19 cellular contexts compared by ENCODE assay signal in genomic region chr1:58119971-58120370, GRCh38.
"Had no signal": no experiment of that assay in that cellular context is flagged by ENCODE, and none has a peak within 500 bp of the region (broad histone marks: within the 10 kb centered on the region; RNA-seq: fewer than 3 reads in every experiment).

No MANE protein-coding gene starts in this region.

- H2AFZ ChIP-seq: hepatocyte had no signal

- H3K4me2 ChIP-seq: hepatocyte had no signal

- H3K9me3 ChIP-seq: esophagus squamous epithelium, mucosa of descending colon, neutrophil, psoas muscle, testis, transverse colon had no signal

- H3K27ac ChIP-seq: esophagus squamous epithelium, hepatocyte, neutrophil, psoas muscle, spleen, testis, transverse colon had no signal

- H3K4me3 ChIP-seq: esophagus squamous epithelium, hepatocyte, mucosa of descending colon, psoas muscle, spleen, testis, transverse colon had no signal

- H3K36me3 ChIP-seq: esophagus squamous epithelium, neutrophil, spleen, transverse colon had no signal

- H3K4me1 ChIP-seq: esophagus squamous epithelium, psoas muscle, spleen, testis, transverse colon had no signal

- FAIRE-seq: colon had no signal

- H3K27me3 ChIP-seq: esophagus squamous epithelium, hepatocyte, neutrophil, spleen, testis, transverse colon had no signal

- ATAC-seq: effector memory CD8-positive, alpha-beta T cell; mucosa of descending colon; naive thymus-derived CD8-positive, alpha-beta T cell; psoas muscle; sciatic nerve; stimulated activated memory B cell treated with anti-CD40 and anti-IgM and Interleukin-4, amounts not matched to agents 10 μg/mL and 1 μg/mL and 100 μg/mL, for 72 hours; stimulated activated naive CD8-positive, alpha-beta T cell treated with anti-CD3 and anti-CD28 coated beads, Interleukin-15, amount 100 ng/mL, for 72 hours had no signal

- H3K79me2 ChIP-seq: hepatocyte had no signal

- DNase-seq: effector memory CD8-positive, alpha-beta T cell; esophagus squamous epithelium; foreskin melanocyte; head of caudate nucleus; mucosa of descending colon; naive thymus-derived CD8-positive, alpha-beta T cell; psoas muscle; spleen; stimulated activated CD4-positive, alpha-beta T cell treated with anti-CD3 and anti-CD28 coated beads, Interleukin-15, amount 100 ng/mL, for 24 hours; stimulated activated CD4-positive, alpha-beta T cell treated with anti-CD3 and anti-CD28 coated beads, Interleukin-1b, Interleukin-23, amount 100 ng/mL, for 48 hours; stimulated activated CD4-positive, alpha-beta T cell treated with anti-CD3 and anti-CD28 coated beads, Interleukin-4, amount 100 ng/mL, for 24 hours; stimulated activated naive CD8-positive, alpha-beta T cell treated with anti-CD3 and anti-CD28 coated beads, Interleukin-15, amount 100 ng/mL, for 72 hours; testis; transverse colon had no signal
